ENCODE assay signal across 19 cellular contexts in genomic region chr1:200275415-200275814, GRCh38.
DNase-seq lines count a peak whose midpoint lies in the region; ATAC-seq, FAIRE-seq and TF ChIP-seq lines count a peak whose summit lies in the region.
"Had no signal": no experiment of that assay in that cellular context is flagged by ENCODE, and none has a peak within 500 bp of the region (broad histone marks: within the 10 kb centered on the region; RNA-seq: fewer than 3 reads in every experiment).

No MANE protein-coding gene starts in this region.

- FAIRE-seq in GM12891 (lab: Jason Lieb, UNC), result no peak
- FAIRE-seq: H54 had no signal

- H2AFZ ChIP-seq in IMR-90 (replicated peaks; ENCODE audit: low read length, poor library complexity) (no peak overlapping the region), mesenchymal stem cell (ENCODE audit: low read depth, low read length) (peak overlapping the region; percentile 0), smooth muscle cell (ENCODE audit: low read depth) (no peak overlapping the region)

- no peak overlapping the region for H2BK20ac ChIP-seq in IMR-90 (ENCODE audit: low read depth, low read length)

- H3K4ac ChIP-seq in IMR-90 (ENCODE audit: low read depth, low read length), result no peak overlapping the region
- H3K4ac ChIP-seq in mesenchymal stem cell (ENCODE audit: low read depth in 1 of 2, low read length in 2 of 2), result no peak overlapping the region

- H3K4me3 Mint-ChIP-seq in endodermal cell, result no peak overlapping the region
- H3K4me3 Mint-ChIP-seq: HFFc6 had no signal

- BruUV-seq in IMR-90 (replicated peaks; lab: Mats Ljungman, UMichigan), result no TSS peak

- DNase-seq in IMR-90 (no peak), endodermal cell (peak; percentile 61), mesenchymal stem cell (peak; percentile 5), smooth muscle cell (lab: John Stamatoyannopoulos, UW; ENCODE audit: unreplicated experiment) (no peak), GM12891 (ENCODE audit: insufficient read length, low spot score) (no peak), T-helper 9 cell (no peak)
- no peak for DNase-seq in activated T-cell treated with anti-CD3 and anti-CD28 coated beads, Interleukin-2, amount 50 U/mL, for 48 hours
- DNase-seq: COR-L47; DMS153; HFFc6; NCI-H1105; NCI-H187; NCI-H226; NCI-H524 treated with DMSO at 0.1 percent for 48 hours; NK-92 treated with Interleukin-12 subunit alpha and Interleukin-12 subunit beta, amount 100 ng/mL, for 24 hours; OCI-M1; RPMI8226; SJCRH30 had no signal

- no CpG with 5 or more reads among the region's 4 CpGs for WGBS in IMR-90 (ENCODE audit: extremely low coverage in 2 of 2, insufficient read length in 1 of 2), 2 experiments
- 25 to 71% methylated on average over 4 of the region's 4 CpGs for WGBS in endodermal cell (ENCODE audit: insufficient coverage in 1 of 2, insufficient read length in 1 of 2), 2 experiments
- WGBS in mesenchymal stem cell, result 43% methylated on average over 3 of the region's 4 CpGs
- WGBS in smooth muscle cell (ENCODE audit: low lambda C conversion rate), result 26% methylated on average over 4 of the region's 4 CpGs

- no peaks in the 10 kb centered on the region for H3F3A ChIP-seq in smooth muscle cell (ENCODE audit: low read depth)

- H3K27me3 Mint-ChIP-seq in endodermal cell (ENCODE audit: insufficient read depth), result peaks cover 12% of the 10 kb centered on the region

- H2BK120ac ChIP-seq in IMR-90 (ENCODE audit: low read depth, low read length) (no peak overlapping the region; the same call in 1 of the 2 replicates), mesenchymal stem cell (ENCODE audit: low read depth, low read length) (no peak overlapping the region)

- H3K36me3 ChIP-seq in IMR-90 (ENCODE audit: control insufficient read depth, insufficient read depth, low read length) (no peaks in the 10 kb centered on the region), endodermal cell (ENCODE audit: control insufficient read depth, insufficient read depth, low read length) (no peaks in the 10 kb centered on the region), mesenchymal stem cell (ENCODE audit: control insufficient read depth in 1 of 2, insufficient read depth in 2 of 2, low read depth in 1 of 2, low read length in 2 of 2) (no peaks in the 10 kb centered on the region), smooth muscle cell (ENCODE audit: low read depth) (no peaks in the 10 kb centered on the region)
- H3K36me3 ChIP-seq: SJCRH30 had no signal

- no peak overlapping the region for H3K27ac Mint-ChIP-seq in endodermal cell
- H3K27ac Mint-ChIP-seq: HFFc6 had no signal

- H3K27ac ChIP-seq in IMR-90 (ENCODE audit: insufficient read depth, low read length) (no peak overlapping the region), endodermal cell (ENCODE audit: low read depth, low read length) (no peak overlapping the region), mesenchymal stem cell (ENCODE audit: low read length, poor library complexity, severe bottlenecking) (no peak overlapping the region), smooth muscle cell (ENCODE audit: low read depth) (no peak overlapping the region)
- H3K27ac ChIP-seq: SJCRH30 had no signal

- H3K18ac ChIP-seq in IMR-90 (ENCODE audit: low read depth, low read length), result no peak overlapping the region
- H3K18ac ChIP-seq in mesenchymal stem cell (ENCODE audit: low read depth in 1 of 2, low read length in 2 of 2), result peak overlapping the region in 1 of 2 experiments; percentile 37

- peaks cover 36% of the 10 kb centered on the region for H3K4me1 Mint-ChIP-seq in endodermal cell

- no peaks in the 10 kb centered on the region for H3K79me1 ChIP-seq in IMR-90 (ENCODE audit: low read depth in 1 of 2, low read length in 2 of 2)
- H3K79me1 ChIP-seq in mesenchymal stem cell (replicated peaks; ENCODE audit: low read length, poor library complexity, severe bottlenecking), result no peaks in the 10 kb centered on the region

- H3K9me3 Mint-ChIP-seq in endodermal cell, result peaks cover 1% of the 10 kb centered on the region
- H3K9me3 Mint-ChIP-seq: HFFc6 had no signal

- no peak overlapping the region for H2BK12ac ChIP-seq in mesenchymal stem cell (ENCODE audit: low read length in 2 of 2)

- H3K23ac ChIP-seq in IMR-90 (ENCODE audit: low read depth, low read length) (no peak overlapping the region), mesenchymal stem cell (ENCODE audit: low read length in 2 of 2) (no peak overlapping the region)

- no peak for TF ChIP-seq CTCF in IMR-90 (conservative IDR thresholded peaks at IDR 0.05; ENCODE audit: low read depth, low read length)
- no peak for TF ChIP-seq CTCF in endodermal cell (conservative IDR thresholded peaks at IDR 0.05)
- no peak for TF ChIP-seq CTCF in smooth muscle cell (IDR thresholded peaks at IDR 0.05; ENCODE audit: borderline replicate concordance, insufficient read depth, poor library complexity, severe bottlenecking)

- H3K9me3 ChIP-seq in IMR-90 (ENCODE audit: control insufficient read depth, insufficient read depth, low read length) (no peaks in the 10 kb centered on the region), endodermal cell (ENCODE audit: control insufficient read depth, low read length) (peaks cover 4% of the 10 kb centered on the region), mesenchymal stem cell (ENCODE audit: control insufficient read depth, low read length) (no peaks in the 10 kb centered on the region), smooth muscle cell (replicated peaks; ENCODE audit: low read depth) (no peaks in the 10 kb centered on the region)
- H3K9me3 ChIP-seq: SJCRH30 had no signal

- H3K4me3 ChIP-seq in IMR-90 (ENCODE audit: insufficient read depth, low read depth, low read length) (no peak overlapping the region), endodermal cell (ENCODE audit: low read length) (no peak overlapping the region), mesenchymal stem cell (ENCODE audit: insufficient read depth in 1 of 2, low read depth in 1 of 2, low read length in 2 of 2) (no peak overlapping the region), smooth muscle cell (no peak overlapping the region)
- H3K4me3 ChIP-seq: SJCRH30 had no signal

- H2BK15ac ChIP-seq in IMR-90 (ENCODE audit: low read depth, low read length) (no peak overlapping the region), mesenchymal stem cell (ENCODE audit: low read depth, poor library complexity, severe bottlenecking) (no peak overlapping the region)

- H4K20me1 ChIP-seq in IMR-90 (ENCODE audit: insufficient read depth, low read length) (no peaks in the 10 kb centered on the region), smooth muscle cell (ENCODE audit: low read depth) (no peaks in the 10 kb centered on the region)

- no peak overlapping the region for H3K56ac ChIP-seq in IMR-90 (ENCODE audit: extremely low read depth, insufficient read depth, low read length)

- no peak for ATAC-seq in IMR-90 (ENCODE audit: low read depth)

- dilution Hi-C loops in IMR-90 (cut with HindIII; ENCODE audit: low sequenced_read_pairs, unreplicated experiment), result no loop called here

- H3K9ac ChIP-seq in IMR-90 (ENCODE audit: low read depth, low read length), result no peak overlapping the region
- no peak overlapping the region for H3K9ac ChIP-seq in endodermal cell (ENCODE audit: extremely low read depth, low read length, poor library complexity, severe bottlenecking)
- H3K9ac ChIP-seq in mesenchymal stem cell (ENCODE audit: low read length), result no peak overlapping the region
- no peak overlapping the region for H3K9ac ChIP-seq in smooth muscle cell (ENCODE audit: low read depth)

- H2BK5ac ChIP-seq in IMR-90 (ENCODE audit: low read depth, low read length, poor library complexity, severe bottlenecking) (no peak overlapping the region), mesenchymal stem cell (ENCODE audit: low read depth, low read length, poor library complexity, severe bottlenecking) (no peak overlapping the region)

- no peaks in the 10 kb centered on the region for H3K36me3 Mint-ChIP-seq in endodermal cell (ENCODE audit: low read depth)

- H3K4me1 ChIP-seq in IMR-90 (ENCODE audit: control insufficient read depth, insufficient read depth, low read length) (peaks cover 3% of the 10 kb centered on the region), endodermal cell (ENCODE audit: control insufficient read depth, insufficient read depth, low read length) (peaks cover 14% of the 10 kb centered on the region), mesenchymal stem cell (ENCODE audit: control insufficient read depth, insufficient read depth, low read depth, low read length) (no peaks in the 10 kb centered on the region), smooth muscle cell (ENCODE audit: low read depth) (no peaks in the 10 kb centered on the region)
- H3K4me1 ChIP-seq: SJCRH30 had no signal

- in situ Hi-C loops in IMR-90 (cut with MboI; ENCODE audit: low sequenced_read_pairs), result loop anchor here (10.0 kb wide), 1 partner anchor 591 kb away; no protein-coding TSS in a partner anchor

- H2AK9ac ChIP-seq in IMR-90 (replicated peaks; ENCODE audit: low read depth, low read length, poor library complexity), result no peak overlapping the region

- TF ChIP-seq POLR2A in IMR-90 (IDR thresholded peaks at IDR 0.05; ENCODE audit: low read depth, low read length) (no peak), GM12891 (IDR thresholded peaks at IDR 0.05; ENCODE audit: low read depth, low read length) (no peak)

- H3K14ac ChIP-seq in IMR-90 (replicated peaks; ENCODE audit: low read depth, low read length) (peak overlapping the region; percentile 62; the same call in 1 of the 2 replicates), mesenchymal stem cell (ENCODE audit: low read length in 2 of 2) (peak overlapping the region in 1 of 2 experiments; percentile 83)

- TF ChIP-seq RAD21 in IMR-90 (IDR thresholded peaks at IDR 0.05; ENCODE audit: low read length), result no peak

- H3K4me2 ChIP-seq in IMR-90 (ENCODE audit: low read depth, low read length) (no peak overlapping the region), mesenchymal stem cell (ENCODE audit: low read length, poor library complexity, severe bottlenecking) (no peak overlapping the region), smooth muscle cell (peak overlapping the region; percentile 10)

- CTCF ChIA-PET in IMR-90 (lab: Yijun Ruan, JAX), result no interaction called here

- H3K79me2 ChIP-seq in smooth muscle cell (ENCODE audit: low read depth), result no peaks in the 10 kb centered on the region

- POLR2A ChIA-PET in IMR-90 (lab: Charles Lee; ENCODE audit: unreplicated experiment), result no interaction called here

- H3K9me1 ChIP-seq in IMR-90 (ENCODE audit: insufficient read depth, low read length), result no peaks in the 10 kb centered on the region

- no peaks in the 10 kb centered on the region for H3K27me3 ChIP-seq in IMR-90 (ENCODE audit: control insufficient read depth, insufficient read depth, low read length)
- no peaks in the 10 kb centered on the region for H3K27me3 ChIP-seq in endodermal cell (ENCODE audit: control insufficient read depth, insufficient read depth, low read length, poor library complexity, severe bottlenecking)
- H3K27me3 ChIP-seq in mesenchymal stem cell (ENCODE audit: control insufficient read depth in 1 of 2, insufficient read depth in 1 of 2, low read length in 2 of 2), result no peaks in the 10 kb centered on the region
- H3K27me3 ChIP-seq in smooth muscle cell (ENCODE audit: low read depth), result no peaks in the 10 kb centered on the region
- H3K27me3 ChIP-seq: SJCRH30 had no signal

- intact Hi-C loops in IMR-90 (cut with micrococcal nuclease), result loop anchor here (10.0 kb wide), 1 partner anchor 141 kb away; no protein-coding TSS in a partner anchor

- no peak overlapping the region for H4K5ac ChIP-seq in IMR-90 (ENCODE audit: low read depth, low read length)

- H2AK5ac ChIP-seq in IMR-90 (ENCODE audit: low read depth, low read length), result no peak overlapping the region; the same call in 1 of the 2 replicates
- H2AK5ac ChIP-seq in mesenchymal stem cell (ENCODE audit: low read length, severe bottlenecking), result no peak overlapping the region

- H4K8ac ChIP-seq in IMR-90 (ENCODE audit: low read depth in 2 of 2, low read length in 2 of 2) (no peak overlapping the region), mesenchymal stem cell (ENCODE audit: low read length) (no peak overlapping the region)

- H4K91ac ChIP-seq in IMR-90 (ENCODE audit: insufficient read depth, low read depth, low read length) (no peak overlapping the region), mesenchymal stem cell (ENCODE audit: low read length) (no peak overlapping the region)

Comparison
In these comparisons a context has a peak if more than half of its experiments do, and no peak if none do; other contexts are left out.
1. DNase-seq: peak in endodermal cell (single experiment) and mesenchymal stem cell (single experiment); none in IMR-90 (single experiment), smooth muscle cell (single experiment), GM12891 (single experiment), activated T-cell treated with anti-CD3 and anti-CD28 coated beads, Interleukin-2, amount 50 U/mL, for 48 hours (0 of 2) and T-helper 9 cell (single experiment).